In the genomic region with DNA sequence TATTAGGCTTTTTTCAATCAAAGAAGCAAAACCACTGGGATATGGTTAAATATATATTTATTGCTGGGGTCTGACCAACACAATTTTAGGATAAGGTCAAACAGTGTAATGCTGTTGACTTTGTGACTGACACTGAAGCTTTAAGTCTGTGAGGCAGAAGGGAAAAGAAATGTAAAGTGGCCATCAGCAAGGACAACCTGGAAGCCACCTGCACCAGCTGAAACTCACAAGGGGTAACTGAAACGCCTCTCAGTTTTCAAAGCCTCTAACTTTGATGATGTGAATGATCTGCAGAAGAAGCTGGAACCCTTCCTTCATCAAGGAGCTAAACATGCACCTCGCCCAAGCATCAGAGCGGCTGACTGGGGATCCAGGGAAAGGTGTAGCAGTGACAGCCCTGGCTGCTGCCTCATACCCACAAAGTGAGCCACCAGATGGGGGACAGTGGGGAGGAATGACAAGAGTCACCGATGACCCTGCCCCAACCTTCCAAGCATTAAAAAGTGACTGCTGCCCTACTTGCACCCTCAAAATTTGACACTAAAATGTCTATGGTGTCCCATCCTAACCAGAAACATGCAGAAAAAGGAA, we compare ENCODE assay signal across 1 cellular context.
TF ChIP-seq lines count a peak whose summit lies in the region.

No MANE protein-coding gene starts in this region.

TF ChIP-seq in H1, 55 proteins besides CTCF, POLR2A, EP300 and RAD21:
- TF ChIP-seq JUND (IDR thresholded peaks at IDR 0.05; ENCODE audit: low read length) = no peak
- TF ChIP-seq CHD2 (IDR thresholded peaks at IDR 0.05; ENCODE audit: low read length) = no peak
- TF ChIP-seq, protein P1, sequence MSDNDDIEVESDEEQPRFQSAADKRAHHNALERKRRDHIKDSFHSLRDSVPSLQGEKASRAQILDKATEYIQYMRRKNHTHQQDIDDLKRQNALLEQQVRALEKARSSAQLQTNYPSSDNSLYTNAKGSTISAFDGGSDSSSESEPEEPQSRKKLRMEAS (IDR thresholded peaks at IDR 0.05) = no peak
- no peak for TF ChIP-seq SRF (IDR thresholded peaks at IDR 0.05; ENCODE audit: low read depth, low read length)
- TF ChIP-seq CHD1 (IDR thresholded peaks at IDR 0.05; ENCODE audit: low read depth, low read length) = no peak
- TF ChIP-seq POU5F1 (IDR thresholded peaks at IDR 0.05; ENCODE audit: low read depth, low read length) = no peak
- TF ChIP-seq TCF12 (IDR thresholded peaks at IDR 0.05; ENCODE audit: low read depth, low read length) = no peak
TF ChIP-seq in H1: peak in this region for 0.
